In genomic region chr18:40832362-40832761, GRCh38 we compare ENCODE assay signal across 25 cellular contexts.
"Had no signal": no experiment of that assay in that cellular context is flagged by ENCODE, and none has a peak within 500 bp of the region (broad histone marks: within the 10 kb centered on the region; RNA-seq: fewer than 3 reads in every experiment).

No MANE protein-coding gene starts in this region.

- H3K27me3 Mint-ChIP-seq: activated CD4-positive, alpha-beta memory T cell treated with anti-CD3 and anti-CD28 coated beads, Interleukin-2, amount 10 ng/mL, durations not matched to agents 7 days and 5 days; activated CD8-positive, alpha-beta memory T cell treated with anti-CD3 and anti-CD28 coated beads, Interleukin-2, amount 10 ng/mL, durations not matched to agents 7 days and 5 days; activated naive CD8-positive, alpha-beta T cell treated with anti-CD3 and anti-CD28 coated beads, Interleukin-2, amount 50 U/mL, for 24 hours; stimulated activated naive B cell treated with anti-CD40 and anti-IgM and Interleukin-4, amounts not matched to agents 10 μg/mL and 1 μg/mL and 100 μg/mL, for 72 hours had no signal

- H3K27me3 ChIP-seq: breast epithelium, esophagus squamous epithelium, neutrophil, pancreas, right atrium auricular region, testis, vagina had no signal

- H3K36me3 Mint-ChIP-seq: activated CD8-positive, alpha-beta memory T cell treated with anti-CD3 and anti-CD28 coated beads, Interleukin-2, amount 10 ng/mL, durations not matched to agents 7 days and 5 days; stimulated activated naive B cell treated with anti-CD40 and anti-IgM and Interleukin-4, amounts not matched to agents 10 μg/mL and 1 μg/mL and 100 μg/mL, for 72 hours had no signal

- H3K4me3 Mint-ChIP-seq: activated CD4-positive, alpha-beta memory T cell treated with anti-CD3 and anti-CD28 coated beads, Interleukin-2, amount 10 ng/mL, durations not matched to agents 7 days and 5 days; activated CD8-positive, alpha-beta memory T cell treated with anti-CD3 and anti-CD28 coated beads, Interleukin-2, amount 10 ng/mL, durations not matched to agents 7 days and 5 days; activated naive CD8-positive, alpha-beta T cell treated with anti-CD3 and anti-CD28 coated beads, Interleukin-2, amount 50 U/mL, for 24 hours; nephron; stimulated activated naive B cell treated with anti-CD40 and anti-IgM and Interleukin-4, amounts not matched to agents 10 μg/mL and 1 μg/mL and 100 μg/mL, for 72 hours had no signal

- H3K4me1 Mint-ChIP-seq: activated CD4-positive, alpha-beta memory T cell treated with anti-CD3 and anti-CD28 coated beads, Interleukin-2, amount 10 ng/mL, durations not matched to agents 7 days and 5 days; activated CD8-positive, alpha-beta memory T cell treated with anti-CD3 and anti-CD28 coated beads, Interleukin-2, amount 10 ng/mL, durations not matched to agents 7 days and 5 days; activated naive CD8-positive, alpha-beta T cell treated with anti-CD3 and anti-CD28 coated beads, Interleukin-2, amount 50 U/mL, for 24 hours; nephron; stimulated activated naive B cell treated with anti-CD40 and anti-IgM and Interleukin-4, amounts not matched to agents 10 μg/mL and 1 μg/mL and 100 μg/mL, for 72 hours had no signal

- H3K27ac Mint-ChIP-seq: activated CD4-positive, alpha-beta memory T cell treated with anti-CD3 and anti-CD28 coated beads, Interleukin-2, amount 10 ng/mL, durations not matched to agents 7 days and 5 days; activated CD8-positive, alpha-beta memory T cell treated with anti-CD3 and anti-CD28 coated beads, Interleukin-2, amount 10 ng/mL, durations not matched to agents 7 days and 5 days; activated naive CD8-positive, alpha-beta T cell treated with anti-CD3 and anti-CD28 coated beads, Interleukin-2, amount 50 U/mL, for 24 hours; nephron; stimulated activated naive B cell treated with anti-CD40 and anti-IgM and Interleukin-4, amounts not matched to agents 10 μg/mL and 1 μg/mL and 100 μg/mL, for 72 hours had no signal

- DNase-seq: activated CD4-positive, alpha-beta memory T cell treated with anti-CD3 and anti-CD28 coated beads, Interleukin-2, amount 10 ng/mL, durations not matched to agents 7 days and 5 days; activated CD4-positive, alpha-beta T cell treated with anti-CD3 and anti-CD28 coated beads for 48 hours; activated CD8-positive, alpha-beta memory T cell treated with anti-CD3 and anti-CD28 coated beads, Interleukin-2, amount 10 ng/mL, durations not matched to agents 7 days and 5 days; activated effector memory CD4-positive, alpha-beta T cell treated with anti-CD3 and anti-CD28 coated beads, Interleukin-2, amount 50 U/mL, for 16 hours; activated naive CD4-positive, alpha-beta T cell treated with anti-CD3 and anti-CD28 coated beads, Interleukin-2, amount 50 U/mL, for 16 hours; activated naive CD8-positive, alpha-beta T cell treated with anti-CD3 and anti-CD28 coated beads, Interleukin-2, amount 50 U/mL, for 24 hours; activated T-cell treated with anti-CD3 and anti-CD28 coated beads for 4 hours; aorta; esophagus squamous epithelium; glutamatergic neuron; hippocampal formation; left ventricle myocardium inferior; pancreas; psoas muscle; stimulated activated CD4-positive, alpha-beta T cell treated with anti-CD3 and anti-CD28 coated beads, Interleukin-2, amount 100 ng/mL, for 24 hours; stimulated activated naive B cell treated with anti-CD40 and anti-IgM and Interleukin-4, amounts not matched to agents 10 μg/mL and 1 μg/mL and 100 μg/mL, for 72 hours; testis; trophoblast cell had no signal

- H3K9me3 Mint-ChIP-seq: activated naive CD8-positive, alpha-beta T cell treated with anti-CD3 and anti-CD28 coated beads, Interleukin-2, amount 50 U/mL, for 24 hours; nephron; stimulated activated naive B cell treated with anti-CD40 and anti-IgM and Interleukin-4, amounts not matched to agents 10 μg/mL and 1 μg/mL and 100 μg/mL, for 72 hours had no signal

- ATAC-seq: activated CD8-positive, alpha-beta memory T cell treated with anti-CD3 and anti-CD28 coated beads, Interleukin-2, amount 10 ng/mL, durations not matched to agents 7 days and 5 days; activated naive CD8-positive, alpha-beta T cell treated with anti-CD3 and anti-CD28 coated beads, Interleukin-2, amount 50 U/mL, for 24 hours; pancreas; psoas muscle; stimulated activated naive B cell treated with anti-CD40 and anti-IgM and Interleukin-4, amounts not matched to agents 10 μg/mL and 1 μg/mL and 100 μg/mL, for 72 hours had no signal

- H3K4me1 ChIP-seq: breast epithelium, esophagus squamous epithelium, left ventricle myocardium inferior, pancreas, psoas muscle, right atrium auricular region, vagina had no signal

- H3K36me3 ChIP-seq: breast epithelium, esophagus squamous epithelium, left ventricle myocardium inferior, neutrophil, pancreas, right atrium auricular region, vagina had no signal

- H3K4me3 ChIP-seq: breast epithelium, coronary artery, esophagus squamous epithelium, left ventricle myocardium inferior, pancreas, psoas muscle, right atrium auricular region, skin epidermis, testis, vagina had no signal

- H3K9me3 ChIP-seq: breast epithelium, esophagus squamous epithelium, left ventricle myocardium inferior, neutrophil, pancreas, psoas muscle, right atrium auricular region, testis, vagina had no signal
